ENCODE assay signal across 16 cellular contexts in the genomic region with DNA sequence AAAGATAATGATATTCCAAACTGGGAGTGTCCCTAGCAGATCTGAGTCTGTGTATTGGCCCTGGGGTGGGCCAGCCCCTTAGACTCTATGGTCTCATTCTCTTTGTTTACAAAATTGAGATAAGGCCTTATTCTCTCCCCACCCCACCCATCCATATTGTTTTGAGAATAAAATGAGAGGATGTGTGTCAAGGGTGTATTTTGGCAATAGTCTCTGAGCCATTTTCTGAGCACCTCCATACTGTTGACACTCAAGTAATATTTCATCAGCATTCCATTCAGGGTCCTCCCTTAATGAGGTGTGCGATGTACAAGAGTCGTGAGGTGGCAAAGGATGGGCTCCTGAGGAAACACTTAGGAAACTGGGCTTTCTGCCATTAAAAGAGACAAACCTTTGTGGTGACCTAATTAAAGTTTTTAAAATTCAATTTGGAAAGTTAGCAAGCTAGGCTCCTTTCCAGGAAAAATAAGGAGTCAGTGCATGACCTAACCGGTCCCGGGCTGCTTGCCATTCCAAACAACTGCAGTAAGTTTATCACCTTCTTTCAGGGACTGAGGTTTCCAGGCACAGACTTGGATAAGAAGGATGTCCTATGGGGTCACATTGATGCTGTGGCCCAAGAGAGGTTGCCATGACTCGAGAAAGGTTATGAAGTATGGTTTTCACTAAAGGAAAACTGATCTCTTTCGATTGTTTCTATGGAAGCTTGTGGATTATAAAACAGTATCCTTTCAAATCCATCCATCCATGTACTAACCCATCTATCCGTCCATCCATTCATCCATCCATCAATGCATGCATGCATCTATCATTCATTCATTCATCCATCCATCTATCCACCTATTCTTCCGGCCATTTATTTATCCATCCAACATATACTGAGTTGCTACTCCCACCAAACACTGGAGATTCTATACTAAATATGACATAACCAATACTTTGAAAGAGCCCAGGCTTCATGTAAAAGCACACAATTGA.
DNase-seq lines count a peak whose midpoint lies in the region; ATAC-seq and TF ChIP-seq lines count a peak whose summit lies in the region.
"Had no signal": no experiment of that assay in that cellular context is flagged by ENCODE, and none has a peak within 500 bp of the region (broad histone marks: within the 10 kb centered on the region; RNA-seq: fewer than 3 reads in every experiment).

No MANE protein-coding gene starts in this region.

- H3K27ac ChIP-seq in RWPE1, result no peak overlapping the region
- H3K27ac ChIP-seq in OCI-LY7 (ENCODE audit: low read depth, low read length, poor library complexity, severe bottlenecking), result no peak overlapping the region
- H3K27ac ChIP-seq: dorsolateral prefrontal cortex, transverse colon had no signal

- H3K4me1 Mint-ChIP-seq in nephron, result peaks cover 38% of the 10 kb centered on the region
- H3K4me1 Mint-ChIP-seq in activated T-helper 2 cell treated with anti-CD3 and anti-CD28 coated beads, Interferon-gamma antibody, Interleukin-2, Interleukin-4, amounts not matched to agents 10 μg/mL and 5 μg/mL and 100 μg/mL, durations not matched to agents 14 hours and 24 hours and 36 hours (ENCODE audit: low read depth), result no peaks in the 10 kb centered on the region
- H3K4me1 Mint-ChIP-seq: activated naive CD8-positive, alpha-beta T cell treated with anti-CD3 and anti-CD28 coated beads, Interleukin-2, amount 10 ng/mL, durations not matched to agents 7 days and 5 days had no signal

- H3K4me1 ChIP-seq in OCI-LY7 (ENCODE audit: insufficient read depth, low read length, poor library complexity, severe bottlenecking), result no peaks in the 10 kb centered on the region
- H3K4me1 ChIP-seq: sigmoid colon, transverse colon had no signal

- H3K9me3 Mint-ChIP-seq in nephron, result no peaks in the 10 kb centered on the region
- H3K9me3 Mint-ChIP-seq in activated T-helper 2 cell treated with anti-CD3 and anti-CD28 coated beads, Interferon-gamma antibody, Interleukin-2, Interleukin-4, amounts not matched to agents 10 μg/mL and 5 μg/mL and 100 μg/mL, durations not matched to agents 14 hours and 24 hours and 36 hours, result no peaks in the 10 kb centered on the region
- H3K9me3 Mint-ChIP-seq: activated naive CD8-positive, alpha-beta T cell treated with anti-CD3 and anti-CD28 coated beads, Interleukin-2, amount 10 ng/mL, durations not matched to agents 7 days and 5 days had no signal

- H3K9me3 ChIP-seq in OCI-LY7 (ENCODE audit: low read length), result no peaks in the 10 kb centered on the region
- H3K9me3 ChIP-seq: sigmoid colon, transverse colon had no signal

- TF ChIP-seq CTCF in RWPE1 (conservative IDR thresholded peaks at IDR 0.05; ENCODE audit: low read depth) (no peak), nephron (IDR thresholded peaks at IDR 0.05; ENCODE audit: unreplicated experiment in 3 of 3) (no peak), OCI-LY7 (conservative IDR thresholded peaks at IDR 0.05; ENCODE audit: low read length) (no peak)

- DNase-seq in A172 (ENCODE audit: low spot score) (peak; percentile 48), RWPE1 (ENCODE audit: low spot score) (peak; percentile 36), fibroblast of the conjunctiva (ENCODE audit: low read depth) (peak; percentile 27), OCI-LY7 (ENCODE audit: low spot score) (no peak), NCI-H774 (lab: John Stamatoyannopoulos, UW) (no peak)
- no peak for DNase-seq in activated T-helper 2 cell treated with anti-CD3 and anti-CD28 coated beads, Interferon-gamma antibody, Interleukin-2, Interleukin-4, amounts not matched to agents 10 μg/mL and 5 μg/mL and 100 μg/mL, durations not matched to agents 14 hours and 24 hours and 36 hours (ENCODE audit: low spot score)
- DNase-seq: ACHN; activated naive CD8-positive, alpha-beta T cell treated with anti-CD3 and anti-CD28 coated beads, Interleukin-2, amount 10 ng/mL, durations not matched to agents 7 days and 5 days; dorsolateral prefrontal cortex; NCI-H1694; OCI-M1; sigmoid colon; T-helper 9 cell; transverse colon had no signal

- peaks cover 4% of the 10 kb centered on the region for H3K27me3 Mint-ChIP-seq in nephron (ENCODE audit: low read depth)
- H3K27me3 Mint-ChIP-seq in activated T-helper 2 cell treated with anti-CD3 and anti-CD28 coated beads, Interferon-gamma antibody, Interleukin-2, Interleukin-4, amounts not matched to agents 10 μg/mL and 5 μg/mL and 100 μg/mL, durations not matched to agents 14 hours and 24 hours and 36 hours (ENCODE audit: low read depth), result no peaks in the 10 kb centered on the region
- H3K27me3 Mint-ChIP-seq: activated naive CD8-positive, alpha-beta T cell treated with anti-CD3 and anti-CD28 coated beads, Interleukin-2, amount 10 ng/mL, durations not matched to agents 7 days and 5 days had no signal

- no peaks in the 10 kb centered on the region for H4K20me1 ChIP-seq in OCI-LY7 (ENCODE audit: insufficient read depth, low read length)

- H3K9me2 ChIP-seq in OCI-LY7 (ENCODE audit: insufficient read depth, low read length), result no peaks in the 10 kb centered on the region

- CTCF ChIA-PET in RWPE1 (lab: Yijun Ruan, JAX), result no interaction called here
- CTCF ChIA-PET in OCI-LY7 (lab: Charles Lee; ENCODE audit: unreplicated experiment), result no interaction called here

- no TSS peak for BruUV-seq in OCI-LY7 (replicated peaks; lab: Mats Ljungman, UMichigan)

- H3K79me2 ChIP-seq in OCI-LY7 (ENCODE audit: insufficient read depth, low read depth, low read length), result no peaks in the 10 kb centered on the region

- ATAC-seq in HG02763 (IDR thresholded peaks at IDR 0.05; ENCODE audit: unreplicated experiment), result no peak

- H3K4me3 Mint-ChIP-seq in nephron, result no peak overlapping the region
- H3K4me3 Mint-ChIP-seq in activated T-helper 2 cell treated with anti-CD3 and anti-CD28 coated beads, Interferon-gamma antibody, Interleukin-2, Interleukin-4, amounts not matched to agents 10 μg/mL and 5 μg/mL and 100 μg/mL, durations not matched to agents 14 hours and 24 hours and 36 hours (ENCODE audit: low read depth), result no peak overlapping the region
- H3K4me3 Mint-ChIP-seq: activated naive CD8-positive, alpha-beta T cell treated with anti-CD3 and anti-CD28 coated beads, Interleukin-2, amount 10 ng/mL, durations not matched to agents 7 days and 5 days had no signal

- H3K4me2 ChIP-seq in OCI-LY7 (ENCODE audit: low read length), result no peak overlapping the region

- no peaks in the 10 kb centered on the region for H3K36me3 Mint-ChIP-seq in nephron (ENCODE audit: low read depth)
- no peaks in the 10 kb centered on the region for H3K36me3 Mint-ChIP-seq in activated T-helper 2 cell treated with anti-CD3 and anti-CD28 coated beads, Interferon-gamma antibody, Interleukin-2, Interleukin-4, amounts not matched to agents 10 μg/mL and 5 μg/mL and 100 μg/mL, durations not matched to agents 14 hours and 24 hours and 36 hours (ENCODE audit: low read depth)
- H3K36me3 Mint-ChIP-seq: activated naive CD8-positive, alpha-beta T cell treated with anti-CD3 and anti-CD28 coated beads, Interleukin-2, amount 10 ng/mL, durations not matched to agents 7 days and 5 days had no signal

- no peak overlapping the region for H3K4me3 ChIP-seq in OCI-LY7 (ENCODE audit: low read depth, low read length, poor library complexity, severe bottlenecking)
- H3K4me3 ChIP-seq: dorsolateral prefrontal cortex, sigmoid colon, transverse colon had no signal

- intact Hi-C loops in OCI-LY7 (cut with micrococcal nuclease; ENCODE audit: unreplicated experiment), result no loop called here
- intact Hi-C loops in activated T-helper 2 cell treated with anti-CD3 and anti-CD28 coated beads, Interferon-gamma antibody, Interleukin-2, Interleukin-4, amounts not matched to agents 10 μg/mL and 5 μg/mL and 100 μg/mL, durations not matched to agents 14 hours and 24 hours and 36 hours (cut with micrococcal nuclease), result no loop called here

- H2AFZ ChIP-seq in OCI-LY7 (ENCODE audit: low read length), result no peak overlapping the region

- H3K36me3 ChIP-seq in OCI-LY7 (ENCODE audit: insufficient read depth, low read length), result no peaks in the 10 kb centered on the region
- H3K36me3 ChIP-seq: sigmoid colon, transverse colon had no signal

- POLR2A ChIA-PET in RWPE1 (lab: Yijun Ruan, JAX; ENCODE audit: low non-redundant PET), result no interaction called here
- POLR2A ChIA-PET in OCI-LY7 (lab: Charles Lee), result no interaction called here

- peak overlapping the region; percentile 19 to 73 (median 72) for H3K27ac Mint-ChIP-seq in nephron
- H3K27ac Mint-ChIP-seq in activated T-helper 2 cell treated with anti-CD3 and anti-CD28 coated beads, Interferon-gamma antibody, Interleukin-2, Interleukin-4, amounts not matched to agents 10 μg/mL and 5 μg/mL and 100 μg/mL, durations not matched to agents 14 hours and 24 hours and 36 hours, result no peak overlapping the region
- H3K27ac Mint-ChIP-seq: activated naive CD8-positive, alpha-beta T cell treated with anti-CD3 and anti-CD28 coated beads, Interleukin-2, amount 10 ng/mL, durations not matched to agents 7 days and 5 days had no signal

Comparison
In these comparisons a context has a peak if more than half of its experiments do, and no peak if none do; other contexts are left out.
1. DNase-seq: peak in A172 (single experiment), RWPE1 (single experiment) and fibroblast of the conjunctiva (single experiment); none in OCI-LY7 (single experiment), NCI-H774 (single experiment) and activated T-helper 2 cell treated with anti-CD3 and anti-CD28 coated beads, Interferon-gamma antibody, Interleukin-2, Interleukin-4, amounts not matched to agents 10 μg/mL and 5 μg/mL and 100 μg/mL, durations not matched to agents 14 hours and 24 hours and 36 hours (single experiment).